Comparison of ENCODE assay signal across 10 cellular contexts in the genomic region with DNA sequence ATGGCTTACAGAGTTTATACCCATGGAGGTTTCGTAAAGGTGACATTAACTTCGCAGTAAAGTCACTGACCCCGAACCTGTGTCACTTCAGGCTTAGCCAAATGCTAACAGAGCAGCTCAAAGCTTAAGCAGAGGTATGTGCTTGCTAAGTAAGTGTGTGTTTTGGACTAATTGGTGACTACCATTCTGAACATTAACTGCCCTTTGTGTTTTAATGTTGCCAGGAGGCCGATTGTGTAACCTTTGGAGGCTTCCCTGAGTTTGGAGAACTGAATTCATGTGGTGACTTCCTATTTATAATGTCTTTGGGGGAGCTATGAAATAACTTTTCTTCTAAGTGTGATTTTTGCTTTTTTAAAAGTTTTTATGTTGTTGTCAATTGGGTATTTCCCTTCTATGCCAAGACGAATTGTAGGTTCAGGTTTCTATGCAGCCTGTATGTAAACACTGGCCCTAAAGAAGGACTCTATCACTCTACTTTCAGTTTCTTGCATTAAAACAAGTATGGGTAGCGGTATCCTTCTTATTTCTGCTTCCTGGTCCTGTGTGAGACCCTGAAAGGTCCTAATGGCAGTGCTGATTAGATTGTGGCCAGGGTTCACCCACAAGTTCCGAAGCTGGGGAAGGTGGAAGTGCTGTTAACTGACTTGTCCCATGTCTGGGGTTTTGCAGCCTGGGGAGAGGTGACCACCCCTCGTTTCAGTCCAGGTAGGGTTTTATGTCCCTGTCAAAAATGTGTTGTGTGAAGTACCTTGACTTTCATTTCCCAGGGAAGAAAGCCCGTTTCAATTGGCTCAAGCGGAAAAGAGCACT.
A peak's percentile ranks its signal among the peaks of the same experiment; 100 is the strongest.
DNase-seq lines count a peak whose midpoint lies in the region; ATAC-seq and TF ChIP-seq lines count a peak whose summit lies in the region.
"Had no signal": no experiment of that assay in that cellular context is flagged by ENCODE, and none has a peak within 500 bp of the region (broad histone marks: within the 10 kb centered on the region; RNA-seq: fewer than 3 reads in every experiment).

No MANE protein-coding gene starts in this region.

- H3K4me1 ChIP-seq in endodermal cell (ENCODE audit: control insufficient read depth, insufficient read depth, low read length) (peaks cover 24% of the 10 kb centered on the region), neutrophil (ENCODE audit: control insufficient read depth in 1 of 2, insufficient read depth in 1 of 2, low read depth in 1 of 2, low read length in 1 of 2) (peaks cover 35 to 47% of the 10 kb centered on the region in 2 experiments)

- TF ChIP-seq CTCF in endodermal cell (conservative IDR thresholded peaks at IDR 0.05), result no peak
- no peak for TF ChIP-seq CTCF in neutrophil (IDR thresholded peaks at IDR 0.05)

- no peaks in the 10 kb centered on the region for H3K27me3 Mint-ChIP-seq in endodermal cell (ENCODE audit: insufficient read depth)
- H3K27me3 Mint-ChIP-seq: activated naive CD4-positive, alpha-beta T cell treated with anti-CD3 and anti-CD28 coated beads, Interleukin-2, amount 50 U/mL, for 24 hours had no signal

- H3K27ac ChIP-seq in endodermal cell (ENCODE audit: low read depth, low read length) (no peak overlapping the region), neutrophil (peak overlapping the region; percentile 64)
- H3K27ac ChIP-seq: psoas muscle had no signal

- no peaks in the 10 kb centered on the region for H3K36me3 Mint-ChIP-seq in endodermal cell (ENCODE audit: low read depth)

- H3K4me1 Mint-ChIP-seq in endodermal cell, result peaks cover 58% of the 10 kb centered on the region

- H3K36me3 ChIP-seq in endodermal cell (ENCODE audit: control insufficient read depth, insufficient read depth, low read length), result no peaks in the 10 kb centered on the region
- H3K36me3 ChIP-seq in neutrophil, result no peaks in the 10 kb centered on the region

- no peak overlapping the region for H3K27ac Mint-ChIP-seq in endodermal cell
- H3K27ac Mint-ChIP-seq: activated naive CD4-positive, alpha-beta T cell treated with anti-CD3 and anti-CD28 coated beads, Interleukin-2, amount 50 U/mL, for 24 hours had no signal

- no peak overlapping the region for H3K9ac ChIP-seq in endodermal cell (ENCODE audit: extremely low read depth, low read length, poor library complexity, severe bottlenecking)

- H3K27me3 ChIP-seq in endodermal cell (ENCODE audit: control insufficient read depth, insufficient read depth, low read length, poor library complexity, severe bottlenecking) (no peaks in the 10 kb centered on the region), neutrophil (no peaks in the 10 kb centered on the region)

- H3K4me3 Mint-ChIP-seq in endodermal cell, result no peak overlapping the region
- H3K4me3 Mint-ChIP-seq: activated naive CD4-positive, alpha-beta T cell treated with anti-CD3 and anti-CD28 coated beads, Interleukin-2, amount 50 U/mL, for 24 hours had no signal

- no peaks in the 10 kb centered on the region for H3K9me3 Mint-ChIP-seq in endodermal cell
- H3K9me3 Mint-ChIP-seq: activated naive CD4-positive, alpha-beta T cell treated with anti-CD3 and anti-CD28 coated beads, Interleukin-2, amount 50 U/mL, for 24 hours had no signal

- DNase-seq in GF-D8 (lab: John Stamatoyannopoulos, UW), result peak; percentile 30
- peak; percentile 58 to 67 for DNase-seq in NOMO-1 (lab: John Stamatoyannopoulos, UW; ENCODE audit: unreplicated experiment in 2 of 2)
- peak; percentile 40 for DNase-seq in endodermal cell
- no peak for DNase-seq in putamen (ENCODE audit: low spot score)
- DNase-seq in pons (ENCODE audit: low spot score), result no peak
- no peak for DNase-seq in HT-29 (ENCODE audit: low spot score)
- DNase-seq: psoas muscle had no signal

- ATAC-seq in GM18520 (IDR thresholded peaks at IDR 0.05; ENCODE audit: unreplicated experiment), result no peak

- 92 to 97% methylated on average over 7 to 10 of the region's 10 CpGs for WGBS in endodermal cell (ENCODE audit: insufficient coverage in 1 of 2, insufficient read length in 1 of 2), 2 experiments

- no peak overlapping the region for H3K4me3 ChIP-seq in endodermal cell (ENCODE audit: low read length)
- no peak overlapping the region for H3K4me3 ChIP-seq in neutrophil (ENCODE audit: low read depth in 1 of 2, low read length in 1 of 2)
- H3K4me3 ChIP-seq: psoas muscle had no signal

- H3K9me3 ChIP-seq in endodermal cell (ENCODE audit: control insufficient read depth, low read length), result no peaks in the 10 kb centered on the region
- H3K9me3 ChIP-seq in neutrophil, result no peaks in the 10 kb centered on the region
- H3K9me3 ChIP-seq: psoas muscle had no signal

Comparison
In these comparisons a context has a peak if more than half of its experiments do, and no peak if none do; other contexts are left out.
1. DNase-seq: peak in GF-D8 (single experiment), NOMO-1 (2 of 2) and endodermal cell (single experiment); none in putamen (single experiment), pons (single experiment) and HT-29 (single experiment).